ENCODE assay signal across 26 cellular contexts in the genomic region with DNA sequence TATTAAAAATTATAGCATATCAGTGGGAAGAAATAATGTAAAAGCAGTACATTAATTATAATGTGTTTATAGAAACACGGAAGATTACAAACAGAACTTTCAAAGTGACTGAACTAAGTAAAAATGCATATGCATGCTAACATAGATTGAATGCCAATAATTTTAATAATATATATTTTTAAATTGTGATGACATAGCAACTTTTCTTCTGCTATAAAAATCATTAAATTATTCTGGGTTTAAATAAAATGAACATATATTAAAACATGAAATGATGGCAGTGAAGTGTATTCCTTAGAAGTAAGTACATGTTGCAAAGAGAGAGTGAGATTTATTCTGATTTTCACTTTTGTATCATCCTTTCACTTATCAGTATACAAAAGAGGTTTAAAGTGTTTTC.
"Had no signal": no experiment of that assay in that cellular context is flagged by ENCODE, and none has a peak within 500 bp of the region (broad histone marks: within the 10 kb centered on the region; RNA-seq: fewer than 3 reads in every experiment).

No MANE protein-coding gene starts in this region.

- FAIRE-seq: endometrium, endothelial cell of umbilical vein had no signal

- H3K4me1 ChIP-seq: body of pancreas, colonic mucosa, esophagus squamous epithelium had no signal

- ATAC-seq: activated CD8-positive, alpha-beta T cell treated with anti-CD3 and anti-CD28 coated beads for 36 hours; activated T-cell treated with anti-CD3 and anti-CD28 coated beads, Interleukin-2, amount 50 U/mL, for 4 hours; activated T-helper 17 cell treated with anti-CD3 and anti-CD28 coated beads, Interleukin-2, amount 50 U/mL, for 72 hours; body of pancreas; WTC11 had no signal

- H3K36me3 ChIP-seq: colonic mucosa, esophagus squamous epithelium had no signal

- DNase-seq: activated CD4-positive, alpha-beta T cell treated with anti-CD3 and anti-CD28 coated beads for 48 hours; activated CD4-positive, alpha-beta T cell treated with anti-CD3 and anti-CD28 coated beads, Interleukin-2, amount 50 U/mL, for 1 hour; activated CD4-positive, alpha-beta T cell treated with anti-CD3 and anti-CD28 coated beads, Interleukin-2, amount 50 U/mL, for 48 hours; activated CD8-positive, alpha-beta memory T cell treated with anti-CD3 and anti-CD28 coated beads for 24 hours; activated CD8-positive, alpha-beta T cell treated with anti-CD3 and anti-CD28 coated beads for 36 hours; activated effector memory CD4-positive, alpha-beta T cell treated with Interleukin-2 at 50 U/mL for 16 hours; activated gamma-delta T cell treated with Interleukin-2 at 50 U/mL for 16 hours; activated naive CD4-positive, alpha-beta T cell treated with anti-CD3 and anti-CD28 coated beads, Interleukin-2, amount 50 U/mL, for 16 hours; activated naive CD4-positive, alpha-beta T cell treated with Interleukin-2 at 50 U/mL for 16 hours; activated T-cell treated with anti-CD3 and anti-CD28 coated beads, Interleukin-2, amount 50 U/mL, for 4 hours; amygdala; aorta; body of pancreas; caudate nucleus; colonic mucosa; effector CD8-positive, alpha-beta T cell; esophagus squamous epithelium; foreskin melanocyte; head of caudate nucleus; T-helper 2 cell had no signal

- H3K27me3 ChIP-seq: colonic mucosa, esophagus squamous epithelium had no signal

- H3K9me3 ChIP-seq: body of pancreas, colonic mucosa, esophagus squamous epithelium had no signal

- H3K27ac ChIP-seq: body of pancreas, colonic mucosa, epithelial cell of prostate, esophagus squamous epithelium, VCaP had no signal

- H3K4me3 ChIP-seq: body of pancreas, colonic mucosa, esophagus squamous epithelium had no signal
